Comparison of ENCODE assay signal across 25 cellular contexts in the genomic region with DNA sequence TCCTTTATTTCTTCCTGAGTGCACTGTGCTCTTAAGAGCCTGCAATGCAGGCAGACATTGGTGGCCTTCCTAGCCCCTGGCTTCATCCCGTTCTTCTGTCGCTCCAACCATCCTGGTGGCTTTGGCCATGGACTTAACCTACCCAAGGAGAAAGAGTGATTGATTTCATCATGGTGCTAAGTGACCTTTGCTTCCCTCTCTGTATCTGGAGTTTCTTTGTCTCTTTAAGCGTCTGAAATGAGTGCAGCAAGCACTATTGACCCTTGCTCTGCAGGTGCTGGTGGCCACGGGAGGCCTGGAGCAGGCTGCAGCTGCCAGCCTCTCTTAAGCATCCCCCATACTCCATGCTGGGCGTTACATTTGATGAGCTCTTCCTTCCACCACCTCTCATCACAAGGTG.
DNase-seq lines count a peak whose midpoint lies in the region; ATAC-seq and TF ChIP-seq lines count a peak whose summit lies in the region.
"Had no signal": no experiment of that assay in that cellular context is flagged by ENCODE, and none has a peak within 500 bp of the region (broad histone marks: within the 10 kb centered on the region; RNA-seq: fewer than 3 reads in every experiment).

No MANE protein-coding gene starts in this region.

- peaks cover 0 to 4% (median 0%) of the 10 kb centered on the region in 3 donors for H3K36me3 Mint-ChIP-seq in immature natural killer cell
- no peaks in the 10 kb centered on the region for H3K36me3 Mint-ChIP-seq in stimulated activated effector memory CD8-positive, alpha-beta T cell treated with anti-CD3 and anti-CD28 coated beads, Interleukin-12 subunit alpha, Interleukin-12 subunit beta, amount 100 ng/mL, for 72 hours

- in situ Hi-C loops in GM13977 (cut with MboI; ENCODE audit: low pct_unique_long_range_greater_than_20kb, low sequenced_read_pairs, unreplicated experiment) = no loop called here

- H3K27me3 Mint-ChIP-seq in immature natural killer cell (ENCODE audit: low read depth in 3 of 3) = peaks cover 0 to 7% (median 2%) of the 10 kb centered on the region in 3 donors

- H3K4me1 Mint-ChIP-seq in immature natural killer cell = peaks cover 65 to 78% of the 10 kb centered on the region in 2 donors
- H3K4me1 Mint-ChIP-seq in stimulated activated effector memory CD8-positive, alpha-beta T cell treated with anti-CD3 and anti-CD28 coated beads, Interleukin-12 subunit alpha, Interleukin-12 subunit beta, amount 100 ng/mL, for 72 hours = peaks cover 51% of the 10 kb centered on the region

- intact Hi-C loops in left cardiac atrium (cut with DNase I) = no loop called here

- H3K27ac Mint-ChIP-seq in immature natural killer cell = peak overlapping the region in 5 of 6 donors; percentile 40 to 84 (median 72)
- peak overlapping the region; percentile 58 for H3K27ac Mint-ChIP-seq in stimulated activated effector memory CD8-positive, alpha-beta T cell treated with anti-CD3 and anti-CD28 coated beads, Interleukin-12 subunit alpha, Interleukin-12 subunit beta, amount 100 ng/mL, for 72 hours
- H3K27ac Mint-ChIP-seq: activated T-cell treated with anti-CD3 and anti-CD28 coated beads, Interleukin-2, amount 50 U/mL, for 72 hours had no signal

- no peaks in the 10 kb centered on the region for H3K9me3 Mint-ChIP-seq in immature natural killer cell
- H3K9me3 Mint-ChIP-seq in stimulated activated effector memory CD8-positive, alpha-beta T cell treated with anti-CD3 and anti-CD28 coated beads, Interleukin-12 subunit alpha, Interleukin-12 subunit beta, amount 100 ng/mL, for 72 hours = no peaks in the 10 kb centered on the region
- H3K9me3 Mint-ChIP-seq: activated T-cell treated with anti-CD3 and anti-CD28 coated beads, Interleukin-2, amount 50 U/mL, for 72 hours had no signal

- no peak for TF ChIP-seq CTCF in GM13977 (IDR thresholded peaks at IDR 0.05; ENCODE audit: extremely low read depth, insufficient read depth, missing control alignments)

- peak overlapping the region; percentile 33 to 65 (median 53) for H3K4me3 Mint-ChIP-seq in immature natural killer cell
- no peak overlapping the region for H3K4me3 Mint-ChIP-seq in stimulated activated effector memory CD8-positive, alpha-beta T cell treated with anti-CD3 and anti-CD28 coated beads, Interleukin-12 subunit alpha, Interleukin-12 subunit beta, amount 100 ng/mL, for 72 hours
- H3K4me3 Mint-ChIP-seq: activated T-cell treated with anti-CD3 and anti-CD28 coated beads, Interleukin-2, amount 50 U/mL, for 72 hours had no signal

- ATAC-seq in stimulated activated effector memory CD8-positive, alpha-beta T cell treated with anti-CD3 and anti-CD28 coated beads, Interleukin-12 subunit alpha, Interleukin-12 subunit beta, amount 100 ng/mL, for 72 hours = no peak
- no peak for ATAC-seq in left cardiac atrium
- ATAC-seq: activated T-cell treated with anti-CD3 and anti-CD28 coated beads, Interleukin-2, amount 50 U/mL, for 72 hours; K562; sciatic nerve had no signal

- DNase-seq in DMS53 (lab: John Stamatoyannopoulos, UW) (peak; percentile 68), DMS53 treated with DMSO at 0.1 percent for 48 hours (lab: John Stamatoyannopoulos, UW; ENCODE audit: unreplicated experiment) (no peak), NCI-H69 (lab: John Stamatoyannopoulos, UW) (peak; percentile 36), immature natural killer cell (no peak), SW 1271 (lab: John Stamatoyannopoulos, UW) (no peak), left cardiac atrium (no peak), GM13977 (ENCODE audit: low spot score) (no peak)
- no peak for DNase-seq in stimulated activated effector memory CD8-positive, alpha-beta T cell treated with anti-CD3 and anti-CD28 coated beads, Interleukin-12 subunit alpha, Interleukin-12 subunit beta, amount 100 ng/mL, for 72 hours (ENCODE audit: low spot score in 2 of 2)
- DNase-seq: activated CD4-positive, alpha-beta T cell treated with anti-CD3 and anti-CD28 coated beads, Interleukin-2, amount 50 U/mL, for 48 hours; activated CD4-positive, CD25-positive, alpha-beta regulatory T cell treated with anti-CD3 and anti-CD28 coated beads, Interleukin-2, amount 50 U/mL, for 72 hours; activated T-cell treated with anti-CD3 and anti-CD28 coated beads, Interleukin-2, amount 50 U/mL, for 72 hours; Calu3; DND-41; mesenchymal stem cell; MM.1S; NCI-H1105 treated with DMSO at 0.1 percent for 48 hours; NCI-H446; PC-9; SK-N-SH; stimulated activated CD4-positive, alpha-beta T cell treated with anti-CD3 and anti-CD28 coated beads, Interleukin-12 subunit alpha, Interleukin-12 subunit beta, amount 100 ng/mL, for 4 hours; stimulated activated CD4-positive, alpha-beta T cell treated with anti-CD3 and anti-CD28 coated beads, Interleukin-2, amount 100 ng/mL, for 48 hours; T-helper 2 cell; tibial artery had no signal

Comparison
In these comparisons a context has a peak if more than half of its experiments do, and no peak if none do; other contexts are left out.
1. DNase-seq: peak in DMS53 (single experiment) and NCI-H69 (single experiment); none in DMS53 treated with DMSO at 0.1 percent for 48 hours (single experiment), immature natural killer cell (0 of 3), stimulated activated effector memory CD8-positive, alpha-beta T cell treated with anti-CD3 and anti-CD28 coated beads, Interleukin-12 subunit alpha, Interleukin-12 subunit beta, amount 100 ng/mL, for 72 hours (0 of 2), SW 1271 (0 of 2), left cardiac atrium (single experiment) and GM13977 (single experiment).